In genomic region chr4:139171878-139172691, GRCh38 we compare ENCODE assay signal across 9 cellular contexts. TPM values are rescaled to one million over a fixed set of nuclear protein-coding genes. Genes with fewer than 3 reads are reported as not detected.
A peak's percentile ranks its signal among the peaks of the same experiment; 100 is the strongest.
DNase-seq lines count a peak whose midpoint lies in the region; TF ChIP-seq lines count a peak whose summit lies in the region.
"Had no signal": no experiment of that assay in that cellular context is flagged by ENCODE, and none has a peak within 500 bp of the region (broad histone marks: within the 10 kb centered on the region; RNA-seq: fewer than 3 reads in every experiment).

No MANE protein-coding gene starts in this region.

- H3F3A ChIP-seq in Loucy (ENCODE audit: low read depth), result no peaks in the 10 kb centered on the region

- H3K4me3 ChIP-seq in Loucy (ENCODE audit: low read length, poor library complexity, severe bottlenecking) (peak overlapping the region; percentile 28), ascending aorta (peak overlapping the region in 1 of 2 donors; percentile 16), neutrophil (ENCODE audit: low read depth in 1 of 2, low read length in 1 of 2) (no peak overlapping the region)
- no peak overlapping the region for H3K4me3 ChIP-seq in effector memory CD4-positive, alpha-beta T cell (ENCODE audit: insufficient read depth, low read depth, low read length, poor library complexity, severe bottlenecking)
- H3K4me3 ChIP-seq: transverse colon had no signal

- H3K4me2 ChIP-seq in Loucy (ENCODE audit: low read depth, low read length, poor library complexity, severe bottlenecking), result peak overlapping the region; percentile 50

- peak; percentile 65 for DNase-seq in NCI-H1092 treated with DMSO at 0.1 percent for 48 hours (lab: John Stamatoyannopoulos, UW)
- DNase-seq in NCI-H1092 (lab: John Stamatoyannopoulos, UW), result no peak
- DNase-seq in ascending aorta (ENCODE audit: low spot score in 2 of 2), result no peak
- no peak for DNase-seq in hepatic stellate cell (ENCODE audit: low spot score)
- no peak for DNase-seq in effector memory CD4-positive, alpha-beta T cell
- DNase-seq in NCI-H2107 treated with DMSO at 0.1 percent for 48 hours (lab: John Stamatoyannopoulos, UW; ENCODE audit: unreplicated experiment), result no peak
- DNase-seq: transverse colon had no signal

- H3K4me1 ChIP-seq in Loucy (ENCODE audit: insufficient read depth, low read length, poor library complexity, severe bottlenecking) (peaks cover 25% of the 10 kb centered on the region), ascending aorta (peaks cover 3 to 40% of the 10 kb centered on the region in 2 donors), neutrophil (ENCODE audit: control insufficient read depth in 1 of 2, insufficient read depth in 1 of 2, low read depth in 1 of 2, low read length in 1 of 2) (peaks cover 53 to 63% of the 10 kb centered on the region in 2 experiments)
- peaks cover 4% of the 10 kb centered on the region for H3K4me1 ChIP-seq in effector memory CD4-positive, alpha-beta T cell (ENCODE audit: control insufficient read depth, insufficient read depth, low read length, poor library complexity, severe bottlenecking)

- intact Hi-C loops in ascending aorta (cut with DNase I), result loop anchor here (10.0 kb wide), 1 partner anchor 1353 kb away; the partner anchor contains the start of gene ELMOD2

- H3K36me3 ChIP-seq in Loucy (ENCODE audit: insufficient read depth, low read length), result no peaks in the 10 kb centered on the region
- no peaks in the 10 kb centered on the region for H3K36me3 ChIP-seq in ascending aorta
- peaks cover 5% of the 10 kb centered on the region for H3K36me3 ChIP-seq in neutrophil
- H3K36me3 ChIP-seq in effector memory CD4-positive, alpha-beta T cell (ENCODE audit: control insufficient read depth, insufficient read depth, low read length), result no peaks in the 10 kb centered on the region
- H3K36me3 ChIP-seq: transverse colon had no signal

- H3K9me2 ChIP-seq in Loucy (replicated peaks; ENCODE audit: low read depth, low read length), result no peaks in the 10 kb centered on the region

- no peak overlapping the region for H2AFZ ChIP-seq in Loucy (ENCODE audit: low read length)

- no peaks in the 10 kb centered on the region for H3K27me3 ChIP-seq in Loucy (ENCODE audit: insufficient read depth, low read length, poor library complexity, severe bottlenecking)
- no peaks in the 10 kb centered on the region for H3K27me3 ChIP-seq in ascending aorta
- no peaks in the 10 kb centered on the region for H3K27me3 ChIP-seq in neutrophil
- no peaks in the 10 kb centered on the region for H3K27me3 ChIP-seq in effector memory CD4-positive, alpha-beta T cell (replicated peaks; ENCODE audit: control insufficient read depth, insufficient read depth, low read length, poor library complexity, severe bottlenecking)
- H3K27me3 ChIP-seq: transverse colon had no signal

- no peaks in the 10 kb centered on the region for H3K9me3 ChIP-seq in Loucy (ENCODE audit: insufficient read depth, low read depth, low read length)
- H3K9me3 ChIP-seq in ascending aorta, result no peaks in the 10 kb centered on the region
- H3K9me3 ChIP-seq in neutrophil, result no peaks in the 10 kb centered on the region
- H3K9me3 ChIP-seq in effector memory CD4-positive, alpha-beta T cell (ENCODE audit: control insufficient read depth, low read length), result no peaks in the 10 kb centered on the region
- H3K9me3 ChIP-seq: transverse colon had no signal

- H4K20me1 ChIP-seq in Loucy (ENCODE audit: insufficient read depth, low read length, poor library complexity, severe bottlenecking), result peaks cover 44% of the 10 kb centered on the region

- peak overlapping the region; percentile 18 to 59 for H3K27ac ChIP-seq in ascending aorta
- peak overlapping the region; percentile 26 for H3K27ac ChIP-seq in neutrophil
- H3K27ac ChIP-seq in effector memory CD4-positive, alpha-beta T cell (ENCODE audit: insufficient read depth, low read length, poor library complexity, severe bottlenecking), result no peak overlapping the region
- H3K27ac ChIP-seq: transverse colon had no signal

- peaks cover 91% of the 10 kb centered on the region for H3K79me2 ChIP-seq in Loucy (ENCODE audit: insufficient read depth, low read length)

- TF ChIP-seq CTCF in Loucy (conservative IDR thresholded peaks at IDR 0.05; ENCODE audit: low read length), result no peak
- no peak for TF ChIP-seq CTCF in ascending aorta (IDR thresholded peaks at IDR 0.05)
- no peak for TF ChIP-seq CTCF in neutrophil (IDR thresholded peaks at IDR 0.05)

- no peak overlapping the region for H3K9ac ChIP-seq in Loucy (ENCODE audit: low read depth, low read length, poor library complexity, severe bottlenecking)

RNA-seq across cellular contexts. Expression of gene ELF2, which starts 4.9 kb away (rescaled TPM):
- 20.3 TPM for total RNA-seq in ascending aorta
